ENCODE assay signal across 21 cellular contexts in the genomic region with DNA sequence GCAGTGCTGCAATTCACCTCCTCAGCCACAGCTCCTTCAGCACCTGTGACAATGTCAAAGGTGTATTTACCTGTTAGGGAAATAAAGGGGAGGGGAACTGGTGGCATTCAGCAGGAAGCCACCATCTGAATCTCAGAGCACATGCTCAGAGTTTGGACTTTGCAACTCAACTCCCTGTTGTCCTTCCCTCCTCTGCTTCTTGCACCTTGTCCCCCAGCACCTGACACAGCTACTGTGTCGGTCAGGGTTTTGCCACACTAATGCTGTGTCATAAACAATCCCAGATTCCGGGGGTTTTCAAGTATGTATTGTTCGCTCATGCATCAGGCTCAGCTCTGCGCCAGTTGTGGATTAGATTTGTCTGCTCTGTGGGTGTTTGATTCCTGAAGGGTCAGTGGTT. TPM values are rescaled to one million over a fixed set of nuclear protein-coding genes. Genes with fewer than 3 reads are reported as not detected.
DNase-seq lines count a peak whose midpoint lies in the region; ATAC-seq, FAIRE-seq and TF ChIP-seq lines count a peak whose summit lies in the region.
"Had no signal": no experiment of that assay in that cellular context is flagged by ENCODE, and none has a peak within 500 bp of the region (broad histone marks: within the 10 kb centered on the region; RNA-seq: fewer than 3 reads in every experiment).

No MANE protein-coding gene starts in this region.

- H4K8ac ChIP-seq in H1 (ENCODE audit: extremely low read depth, insufficient read depth, low read length), result no peak overlapping the region; the same call in 1 of the 2 replicates

- H3K79me2 ChIP-seq in HepG2 (ENCODE audit: insufficient read depth, low read length), result no peaks in the 10 kb centered on the region
- no peaks in the 10 kb centered on the region for H3K79me2 ChIP-seq in H1 (ENCODE audit: control insufficient read depth in 1 of 2, insufficient read depth in 2 of 2, low read length in 2 of 2)

- no peak overlapping the region for H3K4me3 ChIP-seq in HepG2 (replicated peaks in 1 of 3; ENCODE audit: insufficient read depth in 1 of 3, low read depth in 2 of 3, low read length in 3 of 3)
- H3K4me3 ChIP-seq in right lobe of liver, result no peak overlapping the region
- no peak overlapping the region for H3K4me3 ChIP-seq in H1 (ENCODE audit: extremely low read depth in 1 of 4, insufficient read depth in 2 of 4, low read depth in 3 of 4, low read length in 4 of 4)
- H3K4me3 ChIP-seq: GM12878, GM23248 had no signal

- H3K4me2 ChIP-seq in HepG2 (ENCODE audit: low read depth, low read length), result peak overlapping the region; percentile 4; the same call in 1 of the 2 replicates
- no peak overlapping the region for H3K4me2 ChIP-seq in H1 (ENCODE audit: insufficient read depth in 1 of 2, low read depth in 2 of 2, low read length in 2 of 2)

- peaks cover 0 to 40% of the 10 kb centered on the region in 2 experiments; a peak in 3 of 5 replicates for H3K27me3 ChIP-seq in HepG2 (ENCODE audit: control insufficient read depth in 1 of 2, insufficient read depth in 2 of 2, low read length in 2 of 2)
- H3K27me3 ChIP-seq in right lobe of liver, result no peaks in the 10 kb centered on the region
- no peaks in the 10 kb centered on the region for H3K27me3 ChIP-seq in H1 (replicated peaks in 1 of 4; ENCODE audit: control insufficient read depth in 3 of 4, extremely low read depth in 1 of 4, insufficient read depth in 3 of 4, low read length in 3 of 4)
- H3K27me3 ChIP-seq: BE2C had no signal

- H3K9ac ChIP-seq in HepG2 (ENCODE audit: insufficient read depth, low read depth, low read length), result no peak overlapping the region
- no peak overlapping the region; a peak in 1 of 7 replicates for H3K9ac ChIP-seq in H1 (replicated peaks in 1 of 4; ENCODE audit: extremely low read depth in 1 of 4, low read depth in 3 of 4, low read length in 3 of 4)
- H3K9ac ChIP-seq: GM23248 had no signal

- H3K14ac ChIP-seq in H1 (ENCODE audit: insufficient read length), result no peak overlapping the region

- H3K18ac ChIP-seq in H1 (ENCODE audit: extremely low read depth, low read length), result no peak overlapping the region

- H3K23ac ChIP-seq in H1 (ENCODE audit: insufficient read length), result no peak overlapping the region

- 0 out of 2 replicates have a peak overlapping the region, but pooled peaks have one; percentile 29 for H2BK20ac ChIP-seq in H1 (ENCODE audit: low read length)

- no peak overlapping the region for H2BK120ac ChIP-seq in H1 (replicated peaks; ENCODE audit: low read depth, low read length)

- TF ChIP-seq RAD21 in HepG2 (CRISPR knock-in tag; IDR thresholded peaks at IDR 0.05) (no peak), H1 (IDR thresholded peaks at IDR 0.05 in 1 of 2, conservative IDR thresholded peaks at IDR 0.05 in 1 of 2; ENCODE audit: low read depth in 2 of 2, low read length in 2 of 2) (no peak)

- no peak for TF ChIP-seq POLR2A in HepG2 (IDR thresholded peaks at IDR 0.05; ENCODE audit: insufficient read depth in 1 of 2, low read depth in 2 of 2, low read length in 2 of 2)
- TF ChIP-seq POLR2A in right lobe of liver (IDR thresholded peaks at IDR 0.05), result no peak
- no peak for TF ChIP-seq POLR2A in H1 (IDR thresholded peaks at IDR 0.05; ENCODE audit: control extremely low read depth in 1 of 2, low read depth in 2 of 2, low read length in 2 of 2)

- 44% methylated on average over 4 of the region's 4 CpGs for WGBS in HepG2 (ENCODE audit: low lambda C conversion rate)
- WGBS in right lobe of liver (ENCODE audit: insufficient coverage, low coverage, low lambda C conversion rate, missing lambda C conversion rate), result 92% methylated on average over 4 of the region's 4 CpGs
- 97% methylated on average over 4 of the region's 4 CpGs; no CpG with 5 or more reads in 1 of the 2 experiments for WGBS in H1 (ENCODE audit: extremely low coverage in 1 of 2, insufficient coverage in 1 of 2, insufficient read length in 1 of 2, insufficient replicate concordance in 2 of 2, low coverage in 1 of 2, low lambda C conversion rate in 2 of 2, missing lambda C conversion rate in 1 of 2), 2 experiments

- H4K91ac ChIP-seq in H1 (replicated peaks; ENCODE audit: insufficient read length, low read length), result no peak overlapping the region

- no peak overlapping the region; the same call in 1 of the 2 replicates for H2BK5ac ChIP-seq in H1 (ENCODE audit: low read depth, low read length)

- CTCF ChIA-PET in HepG2 (lab: Yijun Ruan, JAX; ENCODE audit: low intra/inter-chr PET ratio, low total read pairs), result no interaction called here
- CTCF ChIA-PET in H1 (lab: Charles Lee; ENCODE audit: partially characterized antibody), result interaction anchor here (1.8 to 1.9 kb wide), 2 partner anchors 18 to 25 kb away, joined by 4 to 5 read pairs; no protein-coding TSS in a partner anchor

- POLR2A ChIA-PET in HepG2 (lab: Yijun Ruan, JAX), result no interaction called here
- POLR2A ChIA-PET in H1 (lab: Charles Lee; ENCODE audit: partially characterized antibody), result interaction anchor here (1.3 to 2.8 kb wide), 2 partner anchors 10 to 15 kb away, joined by 3 to 24 read pairs; no protein-coding TSS in a partner anchor

- no peak overlapping the region for H3K4ac ChIP-seq in H1 (replicated peaks; ENCODE audit: insufficient read length, low read depth, low read length)

- H3K56ac ChIP-seq in H1 (replicated peaks; ENCODE audit: insufficient read length, low read depth, low read length), result no peak overlapping the region

- no peaks in the 10 kb centered on the region for H3K23me2 ChIP-seq in H1 (ENCODE audit: low read depth, low read length)

- no peak for FAIRE-seq in HepG2 (lab: Jason Lieb, UNC)
- no peak for FAIRE-seq in H1 (lab: Jason Lieb, UNC)
- FAIRE-seq: A204.1, GM12878 had no signal

- H4K5ac ChIP-seq in H1 (ENCODE audit: insufficient read length, low read depth, low read length), result no peak overlapping the region

- peaks cover 11% of the 10 kb centered on the region for H3K4me1 ChIP-seq in HepG2 (ENCODE audit: insufficient read depth, low read length)
- H3K4me1 ChIP-seq in right lobe of liver, result no peaks in the 10 kb centered on the region
- peaks cover 0 to 11% (median 4%) of the 10 kb centered on the region in 4 experiments; a peak in 4 of 7 replicates for H3K4me1 ChIP-seq in H1 (replicated peaks in 1 of 4; ENCODE audit: control insufficient read depth in 3 of 4, insufficient read depth in 4 of 4, low read length in 3 of 4)
- H3K4me1 ChIP-seq: BE2C had no signal

- in situ Hi-C loops in HepG2 (cut with HindIII; ENCODE audit: extremely low pct_ligation_motif_present, low pct_unique_long_range_greater_than_20kb), result no loop called here

- no peaks in the 10 kb centered on the region for H4K20me1 ChIP-seq in HepG2 (ENCODE audit: insufficient read depth, low read length)
- no peaks in the 10 kb centered on the region for H4K20me1 ChIP-seq in H1 (replicated peaks in 1 of 2; ENCODE audit: control insufficient read depth in 1 of 2, insufficient read depth in 2 of 2, low read length in 2 of 2)

- no peak overlapping the region for H2AFZ ChIP-seq in HepG2 (ENCODE audit: low read length)
- no peak overlapping the region for H2AFZ ChIP-seq in H1 (ENCODE audit: low read length)
- H2AFZ ChIP-seq: GM23248 had no signal

- no peaks in the 10 kb centered on the region for H3K9me3 ChIP-seq in HepG2 (ENCODE audit: low read length)
- H3K9me3 ChIP-seq in right lobe of liver, result no peaks in the 10 kb centered on the region
- no peaks in the 10 kb centered on the region for H3K9me3 ChIP-seq in H1 (ENCODE audit: insufficient read depth in 2 of 2, low read depth in 1 of 2, low read length in 1 of 2)
- H3K9me3 ChIP-seq: BE2C had no signal

- no peak for DNase-seq in HepG2 (ENCODE audit: low spot score)
- no peak for DNase-seq in right lobe of liver
- no peak for DNase-seq in H1 (ENCODE audit: low read depth in 1 of 2, low spot score in 2 of 2)
- peak; percentile 9 for DNase-seq in mucosa of gallbladder (ENCODE audit: low spot score)
- no peak for DNase-seq in activated CD4-positive, alpha-beta T cell treated with anti-CD3 and anti-CD28 coated beads, Interleukin-2, amount 50 U/mL, for 1 hour
- no peak for DNase-seq in NOMO-1 treated with DMSO at 0.1 percent for 48 hours (lab: John Stamatoyannopoulos, UW; ENCODE audit: unreplicated experiment)
- DNase-seq: ACHN; BE2C; C1 segment of cervical spinal cord; CD4-positive, CD25-positive, alpha-beta regulatory T cell; CD8-positive, alpha-beta memory T cell; COR-L47; DMS 273 treated with DMSO at 0.1 percent for 48 hours; DMS53; DND-41; EL; GM23248; H9 had no signal

- TF ChIP-seq EP300 in HepG2 (IDR thresholded peaks at IDR 0.05; ENCODE audit: low read depth in 2 of 2, low read length in 2 of 2), result no peak
- no peak for TF ChIP-seq EP300 in HepG2 (CRISPR knock-in tag; IDR thresholded peaks at IDR 0.05; ENCODE audit: borderline replicate concordance)
- TF ChIP-seq EP300 in H1 (IDR thresholded peaks at IDR 0.05; ENCODE audit: borderline replicate concordance in 1 of 2, low read depth in 2 of 2, low read length in 2 of 2), result no peak

- H2BK12ac ChIP-seq in H1 (ENCODE audit: low read depth, low read length), result peak overlapping the region; percentile 21; the same call in 1 of the 2 replicates

- H2BK15ac ChIP-seq in H1 (ENCODE audit: low read length), result peak overlapping the region; percentile 74; the same call in 1 of the 2 replicates

- H3K27ac ChIP-seq in HepG2 (ENCODE audit: extremely low read length, insufficient read depth, low read length) (no peak overlapping the region), right lobe of liver (no peak overlapping the region), H1 (ENCODE audit: low read depth, low read length) (no peak overlapping the region)
- H3K27ac ChIP-seq: GM23248 had no signal

- H3K79me1 ChIP-seq in H1 (ENCODE audit: low read depth, low read length), result no peaks in the 10 kb centered on the region

- no TSS peak for BruUV-seq in HepG2 (replicated peaks; lab: Mats Ljungman, UMichigan)

- TF ChIP-seq CTCF in HepG2 (CRISPR knock-in tag; IDR thresholded peaks at IDR 0.05) (no peak), right lobe of liver (IDR thresholded peaks at IDR 0.05) (no peak), H1 (IDR thresholded peaks at IDR 0.05; ENCODE audit: control extremely low read depth in 1 of 3, insufficient read depth in 1 of 3, low read depth in 1 of 3, low read length in 3 of 3) (no peak)

- intact Hi-C loops in HepG2 (cut with micrococcal nuclease; ENCODE audit: unreplicated experiment) (no loop called here), right lobe of liver (cut with DNase I) (no loop called here)

- no peaks in the 10 kb centered on the region for H3K36me3 ChIP-seq in HepG2 (replicated peaks in 1 of 2; ENCODE audit: control insufficient read depth in 1 of 2, insufficient read depth in 2 of 2, low read length in 2 of 2)
- no peaks in the 10 kb centered on the region for H3K36me3 ChIP-seq in right lobe of liver
- no peaks in the 10 kb centered on the region for H3K36me3 ChIP-seq in H1 (ENCODE audit: control insufficient read depth in 2 of 4, insufficient read depth in 4 of 4, low read length in 3 of 4)
- H3K36me3 ChIP-seq: BE2C had no signal

- H2AK5ac ChIP-seq in H1 (ENCODE audit: low read depth, low read length), result no peak overlapping the region

- peak; percentile 46 for ATAC-seq in HepG2
- no peak for ATAC-seq in right lobe of liver
- no peak for ATAC-seq in HG03045 (IDR thresholded peaks at IDR 0.05; ENCODE audit: unreplicated experiment)
- ATAC-seq: GM12878 had no signal

RNA-seq across cellular contexts. Expression of a gene that starts 43.7 kb away (rescaled TPM):
- 292 and 469 TPM in 2 replicates for total RNA-seq in HepG2 (2016; rRNA removed; fragmentation: Illumina TruSeq; extraction: Trizol)
- 90.0 and 120 TPM in 2 replicates for total RNA-seq in HepG2 (2016; cell fraction: cytosol; rRNA removed; fragmentation: Illumina TruSeq; extraction: Trizol; ENCODE audit: low read depth)
- 306 and 489 TPM in 2 replicates for total RNA-seq in HepG2 (2016; cell fraction: insoluble cytoplasmic fraction; rRNA removed; fragmentation: Illumina TruSeq; extraction: Trizol)
- 174 and 189 TPM in 2 replicates for total RNA-seq in HepG2 (2016; cell fraction: membrane; rRNA removed; fragmentation: Illumina TruSeq; extraction: Trizol)
- 120 and 128 TPM in 2 replicates for total RNA-seq in HepG2 (2016; cell fraction: nucleus; rRNA removed; fragmentation: Illumina TruSeq; extraction: Trizol)
- 209 and 249 TPM in 2 replicates for polyA plus RNA-seq in HepG2 (2011; rRNA removed)
- 65.8 and 77.6 TPM in 2 replicates for polyA plus RNA-seq in HepG2 (2011; cell fraction: cytosol; rRNA removed)
- 38.6 and 45.2 TPM in 2 replicates for polyA plus RNA-seq in HepG2 (2011; cell fraction: nucleus; rRNA removed)
- 219 and 268 TPM in 2 replicates for polyA plus RNA-seq in HepG2 (2012)
- 132 and 186 TPM in 2 replicates for polyA plus RNA-seq in HepG2 (2016; cell fraction: cytosol; fragmentation: Illumina TruSeq; extraction: Trizol; ENCODE audit: low read depth)
- 432 and 474 TPM in 2 replicates for polyA plus RNA-seq in HepG2 (2016; cell fraction: insoluble cytoplasmic fraction; fragmentation: Illumina TruSeq; extraction: Trizol; ENCODE audit: low read depth)
- 169 and 214 TPM in 2 replicates for polyA plus RNA-seq in HepG2 (2016; cell fraction: membrane; fragmentation: Illumina TruSeq; extraction: Trizol; ENCODE audit: low read depth)
- polyA plus RNA-seq in HepG2 (2016; cell fraction: nucleus; fragmentation: Illumina TruSeq; extraction: Trizol; ENCODE audit: insufficient read depth, low read depth), result 174 and 214 TPM in 2 replicates
- polyA minus RNA-seq in HepG2 (2011; rRNA and poly(A)+ RNA removed; ENCODE audit: low replicate concordance), result 34.2 and 39.9 TPM in 2 replicates
- 36.2 and 37.8 TPM in 2 replicates for polyA minus RNA-seq in HepG2 (2011; cell fraction: cytosol; rRNA and poly(A)+ RNA removed)
- 26.5 and 28.5 TPM in 2 replicates for polyA minus RNA-seq in HepG2 (2011; cell fraction: nucleus; rRNA and poly(A)+ RNA removed)
- 10 to 100 TPM in 4 of 6 experiments, 1 to 10 TPM in 2; 5.6 to 46.2 (median 35.2) TPM for total RNA-seq in right lobe of liver
- total RNA-seq in H1 (2021; fragmentation: NEBNext Ultra II Directional; extraction: Animal tissue kit (Norgen Biotek cat#: 25700)), result 216 and 219 TPM in 2 replicates
- polyA plus RNA-seq in H1 (2011; rRNA removed), result 56.3 and 78.4 TPM in 2 replicates
- 125 TPM for polyA plus RNA-seq in H1 (2011; cell fraction: cytosol; rRNA removed)
- polyA plus RNA-seq in H1 (2011; cell fraction: nucleus; rRNA removed), result 96.5 TPM
- polyA plus RNA-seq in H1 (2012, experiment 1 of 2), result 163 to 277 TPM (median 180 TPM) in 4 replicates
- 12.1 TPM for polyA plus RNA-seq in H1 (2012, experiment 2 of 2)
- polyA plus RNA-seq in H1 (2013, experiment 1 of 2), result 209 TPM
- 210 TPM for polyA plus RNA-seq in H1 (2013, experiment 2 of 2)
- 108 and 137 TPM in 2 replicates for polyA minus RNA-seq in H1 (2011; rRNA and poly(A)+ RNA removed)
- 50.3 TPM for polyA minus RNA-seq in H1 (2011; cell fraction: cytosol; rRNA and poly(A)+ RNA removed)
- polyA minus RNA-seq in H1 (2011; cell fraction: nucleus; rRNA and poly(A)+ RNA removed), result 39.2 TPM
- total RNA-seq in mucosa of gallbladder, result 104 TPM

RNA-seq across cellular contexts. Expression of a gene that starts 47.4 kb away (rescaled TPM):
- total RNA-seq in HepG2 (2016; rRNA removed; fragmentation: Illumina TruSeq; extraction: Trizol), result 2.8 and 4.0 TPM in 2 replicates
- total RNA-seq in HepG2 (2016; cell fraction: cytosol; rRNA removed; fragmentation: Illumina TruSeq; extraction: Trizol; ENCODE audit: low read depth), result 0.79 and 0.91 TPM in 2 replicates
- 2.6 and 3.4 TPM in 2 replicates for total RNA-seq in HepG2 (2016; cell fraction: insoluble cytoplasmic fraction; rRNA removed; fragmentation: Illumina TruSeq; extraction: Trizol)
- 1.7 and 1.9 TPM in 2 replicates for total RNA-seq in HepG2 (2016; cell fraction: membrane; rRNA removed; fragmentation: Illumina TruSeq; extraction: Trizol)
- 3.8 and 4.8 TPM in 2 replicates for total RNA-seq in HepG2 (2016; cell fraction: nucleus; rRNA removed; fragmentation: Illumina TruSeq; extraction: Trizol)
- polyA plus RNA-seq in HepG2 (2011; rRNA removed), result 1.8 and 2.0 TPM in 2 replicates
- 1.4 and 1.5 TPM in 2 replicates for polyA plus RNA-seq in HepG2 (2011; cell fraction: cytosol; rRNA removed)
- polyA plus RNA-seq in HepG2 (2011; cell fraction: nucleus; rRNA removed), result 5.0 and 5.9 TPM in 2 replicates
- polyA plus RNA-seq in HepG2 (2012), result 1.5 and 2.0 TPM in 2 replicates
- 0.28 and 0.36 TPM in 2 replicates for polyA plus RNA-seq in HepG2 (2016; cell fraction: cytosol; fragmentation: Illumina TruSeq; extraction: Trizol; ENCODE audit: low read depth)
- 3.1 and 3.6 TPM in 2 replicates for polyA plus RNA-seq in HepG2 (2016; cell fraction: insoluble cytoplasmic fraction; fragmentation: Illumina TruSeq; extraction: Trizol; ENCODE audit: low read depth)
- 0.69 and 0.76 TPM in 2 replicates for polyA plus RNA-seq in HepG2 (2016; cell fraction: membrane; fragmentation: Illumina TruSeq; extraction: Trizol; ENCODE audit: low read depth)
- 4.2 and 4.4 TPM in 2 replicates for polyA plus RNA-seq in HepG2 (2016; cell fraction: nucleus; fragmentation: Illumina TruSeq; extraction: Trizol; ENCODE audit: insufficient read depth, low read depth)
- 1.8 and 5.1 TPM in 2 replicates for polyA minus RNA-seq in HepG2 (2011; rRNA and poly(A)+ RNA removed; ENCODE audit: low replicate concordance)
- polyA minus RNA-seq in HepG2 (2011; cell fraction: cytosol; rRNA and poly(A)+ RNA removed), result 0.79 and 1.4 TPM in 2 replicates
- 8.5 and 8.8 TPM in 2 replicates for polyA minus RNA-seq in HepG2 (2011; cell fraction: nucleus; rRNA and poly(A)+ RNA removed)
- 10 to 100 TPM in 5 of 6 experiments, 1 to 10 TPM in 1; 6.6 to 15.6 (median 11.3) TPM for total RNA-seq in right lobe of liver
- 5.8 and 7.0 TPM in 2 replicates for total RNA-seq in H1 (2021; fragmentation: NEBNext Ultra II Directional; extraction: Animal tissue kit (Norgen Biotek cat#: 25700))
- polyA plus RNA-seq in H1 (2011; rRNA removed), result 3.7 and 4.6 TPM in 2 replicates
- 3.9 TPM for polyA plus RNA-seq in H1 (2011; cell fraction: cytosol; rRNA removed)
- polyA plus RNA-seq in H1 (2011; cell fraction: nucleus; rRNA removed), result 12.8 TPM
- 3.2 to 3.9 TPM (median 3.6 TPM) in 4 replicates for polyA plus RNA-seq in H1 (2012, experiment 1 of 2)
- polyA plus RNA-seq in H1 (2012, experiment 2 of 2), result 1.7 TPM
- polyA plus RNA-seq in H1 (2013, experiment 1 of 2), result 3.0 TPM
- 2.4 TPM for polyA plus RNA-seq in H1 (2013, experiment 2 of 2)
- 18.3 and 19.3 TPM in 2 replicates for polyA minus RNA-seq in H1 (2011; rRNA and poly(A)+ RNA removed)
- polyA minus RNA-seq in H1 (2011; cell fraction: cytosol; rRNA and poly(A)+ RNA removed), result 6.3 TPM
- 26.2 TPM for polyA minus RNA-seq in H1 (2011; cell fraction: nucleus; rRNA and poly(A)+ RNA removed)
- 11.6 TPM for total RNA-seq in mucosa of gallbladder
